In the genomic region with DNA sequence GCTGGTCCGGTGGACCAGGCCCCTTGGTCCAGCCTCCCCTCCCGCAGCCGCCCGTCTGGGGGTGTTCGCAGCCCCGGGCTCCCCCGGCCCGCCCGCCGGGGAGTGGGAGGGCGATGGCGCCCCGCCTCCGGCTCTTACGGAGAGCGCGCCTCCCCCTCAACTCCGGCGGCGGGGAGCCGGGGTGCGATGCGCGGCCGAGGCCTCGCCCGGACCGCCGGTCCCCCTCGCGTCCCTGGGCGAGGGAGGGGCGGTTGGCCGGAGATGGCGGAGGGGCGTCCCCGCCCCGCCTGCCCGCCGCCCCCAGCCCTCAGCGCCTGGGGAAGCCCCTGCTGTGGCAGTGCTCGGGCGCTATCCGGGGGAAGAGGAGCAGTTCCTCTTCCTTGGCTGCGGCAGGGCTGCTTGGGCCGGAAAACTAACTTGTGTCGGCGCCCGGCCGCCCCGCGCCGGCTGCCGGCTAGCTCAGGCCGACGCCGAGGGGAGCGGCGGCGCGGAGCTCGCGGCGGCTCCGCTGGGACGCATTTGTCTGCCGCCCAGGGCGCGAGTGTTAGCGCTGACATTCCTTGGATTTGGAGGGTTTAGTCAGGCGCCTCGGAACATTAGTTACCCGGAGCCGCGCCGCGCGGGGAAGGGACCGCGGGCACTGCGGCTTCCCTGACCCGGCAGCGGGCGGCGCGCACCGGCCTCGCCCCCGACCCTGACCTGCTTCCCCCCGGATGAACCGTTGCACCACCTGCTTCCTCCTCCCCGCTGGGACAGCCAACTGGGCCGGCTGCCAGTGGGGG, we compare ENCODE assay signal across 8 cellular contexts. TPM values are rescaled to one million over a fixed set of nuclear protein-coding genes. Genes with fewer than 3 reads are reported as not detected.
A peak's percentile ranks its signal among the peaks of the same experiment; 100 is the strongest.
DNase-seq lines count a peak whose midpoint lies in the region; ATAC-seq and TF ChIP-seq lines count a peak whose summit lies in the region.

No MANE protein-coding gene starts in this region.

- H3K27me3 ChIP-seq in hepatocyte, result no peaks in the 10 kb centered on the region

- TF ChIP-seq CTCF in GM10248 (IDR thresholded peaks at IDR 0.05; ENCODE audit: control extremely low read depth, extremely low read depth, low read depth, missing control alignments), result no peak
- no peak for TF ChIP-seq CTCF in hepatocyte (IDR thresholded peaks at IDR 0.05; ENCODE audit: poor library complexity)

- POLR2A ChIA-PET in GM10248 (lab: Yijun Ruan, JAX), result interaction anchor here (1.0 kb wide), 1 partner anchor 165 kb away, joined by 3 read pairs; a partner anchor contains a TSS

- peak overlapping the region; percentile 94 for H3K4me2 ChIP-seq in hepatocyte

- peak overlapping the region; percentile 80 for H3K4me3 ChIP-seq in hepatocyte

- no peaks in the 10 kb centered on the region for H3K9me3 ChIP-seq in T-helper 17 cell (ENCODE audit: control insufficient read depth, low read length, poor library complexity, severe bottlenecking)
- H3K9me3 ChIP-seq in hepatocyte (ENCODE audit: low read depth), result no peaks in the 10 kb centered on the region

- no peaks in the 10 kb centered on the region for H3K9me2 ChIP-seq in hepatocyte (replicated peaks; ENCODE audit: insufficient read depth)

- H3K36me3 Mint-ChIP-seq in T-helper 17 cell (ENCODE audit: low read depth), result peaks cover 4% of the 10 kb centered on the region

- H3K4me3 Mint-ChIP-seq in T-helper 17 cell, result peak overlapping the region; percentile 90

- CTCF ChIA-PET in GM10248 (lab: Yijun Ruan, JAX), result interaction anchor here (1.3 to 2.5 kb wide), 2 partner anchors 9 to 12 kb away, joined by 3 to 7 read pairs; no protein-coding TSS in a partner anchor

- peak overlapping the region; percentile 89 for H2AFZ ChIP-seq in hepatocyte

- peaks cover 12% of the 10 kb centered on the region for H4K20me1 ChIP-seq in hepatocyte (ENCODE audit: insufficient read depth, poor library complexity, severe bottlenecking)

- H3K4me1 ChIP-seq in hepatocyte (ENCODE audit: insufficient read depth), result peaks cover 12% of the 10 kb centered on the region

- peaks cover 46% of the 10 kb centered on the region for H3K79me2 ChIP-seq in hepatocyte

- DNase-seq in GM10248 (ENCODE audit: extremely low spot score) (peak; percentile 90), KBM-7 (peak; percentile 76), T-helper 17 cell (peak; percentile 39 to 56 (median 56)), anterior cingulate cortex (lab: John Stamatoyannopoulos, UW) (peak in 54 of 58 donors; percentile 16 to 79 (median 59)), hepatocyte (ENCODE audit: low spot score) (peak; percentile 84), retina (peak; percentile 88), A172 (ENCODE audit: low spot score) (no peak)

- peaks cover 40% of the 10 kb centered on the region for H3K4me1 Mint-ChIP-seq in T-helper 17 cell

- no peaks in the 10 kb centered on the region for H3K27me3 Mint-ChIP-seq in T-helper 17 cell

- H3K36me3 ChIP-seq in hepatocyte (replicated peaks; ENCODE audit: insufficient read depth, low read depth), result no peaks in the 10 kb centered on the region

- ATAC-seq in GM21737 (IDR thresholded peaks at IDR 0.05; ENCODE audit: unreplicated experiment) (peak; percentile 56), T-helper 17 cell (peak; percentile 73)

- H3K27ac Mint-ChIP-seq in T-helper 17 cell, result peak overlapping the region; percentile 54

- under 1% methylated on average over 37 of the region's 93 CpGs for WGBS in hepatocyte (ENCODE audit: low lambda C conversion rate, missing lambda C conversion rate)

- peak overlapping the region; percentile 94 for H3K27ac ChIP-seq in hepatocyte

- in situ Hi-C loops in KBM-7 (cut with MboI; ENCODE audit: low pct_unique_long_range_greater_than_20kb, low sequenced_read_pairs), result no loop called here

RNA-seq across cellular contexts. Expression of a gene that starts 1.0 kb away (rescaled TPM):
- total RNA-seq in T-helper 17 cell, result 10 to 100 TPM; 12.5 to 13.7 TPM
- 44.6 and 49.5 TPM in 2 replicates for total RNA-seq in hepatocyte
- polyA plus RNA-seq in hepatocyte, result 23.1 and 23.7 TPM in 2 replicates
- 43.2 and 48.9 TPM in 2 replicates for total RNA-seq in A172 (2014; rRNA removed; shearing (Covaris generic))
